10 cellular contexts compared by ENCODE assay signal in genomic region chr5:139268364-139269202, GRCh38. TPM values are rescaled to one million over a fixed set of nuclear protein-coding genes. Genes with fewer than 3 reads are reported as not detected.
A peak's percentile ranks its signal among the peaks of the same experiment; 100 is the strongest.
DNase-seq lines count a peak whose midpoint lies in the region; ATAC-seq and TF ChIP-seq lines count a peak whose summit lies in the region.
"Had no signal": no experiment of that assay in that cellular context is flagged by ENCODE, and none has a peak within 500 bp of the region (broad histone marks: within the 10 kb centered on the region; RNA-seq: fewer than 3 reads in every experiment).

No MANE protein-coding gene starts in this region.

- no peak for TF ChIP-seq CTCF in right atrium auricular region (IDR thresholded peaks at IDR 0.05)

- peaks cover 0 to 23% of the 10 kb centered on the region in 2 donors for H3K4me1 ChIP-seq in right atrium auricular region

- H3K27ac ChIP-seq in right atrium auricular region = peak overlapping the region; percentile 61 to 75
- H3K27ac ChIP-seq: suprapubic skin had no signal

- H3K9me3 ChIP-seq in right atrium auricular region = no peaks in the 10 kb centered on the region
- H3K9me3 ChIP-seq: suprapubic skin had no signal

- intact Hi-C loops in Right ventricle myocardium superior (cut with DNase I) (loop anchor here (10.0 kb wide), 1 partner anchor 694 kb away; the partner anchor contains the start of gene HSPA9), cardiac septum (cut with DNase I) (loop anchor here (5.0 to 10.0 kb wide), 2 partner anchors 124 to 444 kb away; no protein-coding TSS in a partner anchor)

- peak; percentile 14 for ATAC-seq in Right ventricle myocardium superior (ENCODE audit: poor library complexity)

- no peaks in the 10 kb centered on the region for H3K36me3 ChIP-seq in right atrium auricular region
- H3K36me3 ChIP-seq: suprapubic skin had no signal

- no peak for DNase-seq in Right ventricle myocardium superior
- no peak for DNase-seq in cardiac septum (ENCODE audit: low spot score)
- peak; percentile 21 for DNase-seq in SHP77 treated with DMSO at 0.1 percent for 48 hours (lab: John Stamatoyannopoulos, UW)
- no peak for DNase-seq in right atrium auricular region (ENCODE audit: low spot score)
- peak; percentile 86 for DNase-seq in superior temporal gyrus (ENCODE audit: extremely low spot score)
- DNase-seq in activated naive CD4-positive, alpha-beta T cell treated with Interleukin-2 at 50 U/mL for 16 hours = no peak
- DNase-seq in NCI-H1930 (lab: John Stamatoyannopoulos, UW) = no peak
- no peak for DNase-seq in D341Med (ENCODE audit: low spot score)
- DNase-seq: activated T-cell treated with anti-CD3 and anti-CD28 coated beads, Interleukin-2, amount 50 U/mL, for 48 hours had no signal

- no peaks in the 10 kb centered on the region for H3K27me3 ChIP-seq in right atrium auricular region
- H3K27me3 ChIP-seq: suprapubic skin had no signal

- H3K4me3 ChIP-seq in right atrium auricular region = peak overlapping the region in 1 of 2 donors; percentile 10
- H3K4me3 ChIP-seq: suprapubic skin had no signal

RNA-seq across cellular contexts. Expression of gene MATR3, which starts 25.0 kb away (rescaled TPM):
- total RNA-seq in Right ventricle myocardium superior = 111 TPM
- total RNA-seq in cardiac septum = 170 TPM
- 100 to 1,000 TPM; 131 to 159 TPM for total RNA-seq in right atrium auricular region

Comparison
In these comparisons a context has a peak if more than half of its experiments do, and no peak if none do; other contexts are left out.
1. DNase-seq: peak in SHP77 treated with DMSO at 0.1 percent for 48 hours (single experiment) and superior temporal gyrus (single experiment); none in Right ventricle myocardium superior (single experiment), cardiac septum (single experiment), right atrium auricular region (single experiment), activated naive CD4-positive, alpha-beta T cell treated with Interleukin-2 at 50 U/mL for 16 hours (single experiment), NCI-H1930 (0 of 2) and D341Med (single experiment).